In the genomic region with DNA sequence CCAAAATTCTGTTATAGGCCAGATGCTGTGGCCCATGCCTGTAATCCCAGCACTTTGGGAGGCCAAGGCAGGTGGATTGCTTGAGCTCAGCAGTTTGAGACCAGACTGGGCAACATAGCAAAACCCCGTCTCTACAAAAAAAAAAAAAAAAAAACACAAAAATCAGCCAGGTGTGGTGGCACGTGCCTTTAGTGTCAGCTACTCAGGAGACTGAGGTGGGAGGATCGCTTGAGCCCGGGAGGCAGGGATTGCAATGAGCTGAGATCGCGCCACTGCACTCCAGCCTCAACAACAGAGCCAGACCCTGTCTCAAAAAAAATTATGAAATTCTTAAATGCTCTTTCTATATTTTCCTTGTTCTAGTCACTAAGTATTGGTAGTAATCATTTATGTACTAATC, we compare ENCODE assay signal across 19 cellular contexts. TPM values are rescaled to one million over a fixed set of nuclear protein-coding genes. Genes with fewer than 3 reads are reported as not detected.
DNase-seq lines count a peak whose midpoint lies in the region; ATAC-seq, FAIRE-seq and TF ChIP-seq lines count a peak whose summit lies in the region.
"Had no signal": no experiment of that assay in that cellular context is flagged by ENCODE, and none has a peak within 500 bp of the region (broad histone marks: within the 10 kb centered on the region; RNA-seq: fewer than 3 reads in every experiment).

No MANE protein-coding gene starts in this region.

- no peak for ATAC-seq in natural killer cell treated with Interleukin-12 subunit alpha and Interleukin-12 subunit beta and Interleukin-15 and Interleukin-18, amount 100 ng/mL, for 72 hours
- ATAC-seq in natural killer cell (no peak), T-helper 17 cell (no peak), left lobe of liver (no peak), HG02610 (IDR thresholded peaks at IDR 0.05; ENCODE audit: unreplicated experiment) (no peak)
- ATAC-seq: A549; CD8-positive, alpha-beta T cell; HepG2 had no signal

- no peaks in the 10 kb centered on the region for H3K9me3 Mint-ChIP-seq in natural killer cell treated with Interleukin-12 subunit alpha and Interleukin-12 subunit beta and Interleukin-15 and Interleukin-18, amount 100 ng/mL, for 72 hours
- H3K9me3 Mint-ChIP-seq in natural killer cell (no peaks in the 10 kb centered on the region), type B pancreatic cell (no peaks in the 10 kb centered on the region)
- H3K9me3 Mint-ChIP-seq: CD8-positive, alpha-beta T cell had no signal

- H3K4me3 Mint-ChIP-seq in natural killer cell treated with Interleukin-12 subunit alpha and Interleukin-12 subunit beta and Interleukin-15 and Interleukin-18, amount 100 ng/mL, for 72 hours: no peak overlapping the region
- H3K4me3 Mint-ChIP-seq in natural killer cell: no peak overlapping the region
- no peak overlapping the region for H3K4me3 Mint-ChIP-seq in T-helper 17 cell
- H3K4me3 Mint-ChIP-seq in type B pancreatic cell: no peak overlapping the region
- H3K4me3 Mint-ChIP-seq: CD8-positive, alpha-beta T cell had no signal

- H3K36me3 Mint-ChIP-seq in natural killer cell treated with Interleukin-12 subunit alpha and Interleukin-12 subunit beta and Interleukin-15 and Interleukin-18, amount 100 ng/mL, for 72 hours: peaks cover 34% of the 10 kb centered on the region
- peaks cover 15% of the 10 kb centered on the region for H3K36me3 Mint-ChIP-seq in natural killer cell
- peaks cover 10% of the 10 kb centered on the region for H3K36me3 Mint-ChIP-seq in T-helper 17 cell (ENCODE audit: low read depth)
- no peaks in the 10 kb centered on the region for H3K36me3 Mint-ChIP-seq in type B pancreatic cell

- H3K27me3 ChIP-seq in vagina: no peaks in the 10 kb centered on the region
- H3K27me3 ChIP-seq: BE2C had no signal

- H3K27me3 Mint-ChIP-seq in natural killer cell treated with Interleukin-12 subunit alpha and Interleukin-12 subunit beta and Interleukin-15 and Interleukin-18, amount 100 ng/mL, for 72 hours: no peaks in the 10 kb centered on the region
- H3K27me3 Mint-ChIP-seq in natural killer cell (ENCODE audit: low read depth in 2 of 2): no peaks in the 10 kb centered on the region
- no peaks in the 10 kb centered on the region for H3K27me3 Mint-ChIP-seq in T-helper 17 cell
- no peaks in the 10 kb centered on the region for H3K27me3 Mint-ChIP-seq in type B pancreatic cell

- FAIRE-seq in GM12891 (lab: Jason Lieb, UNC): no peak
- FAIRE-seq: A549, H1, HepG2, HTR-8/SVneo had no signal

- TF ChIP-seq CTCF in natural killer cell (IDR thresholded peaks at IDR 0.05) (no peak), type B pancreatic cell (conservative IDR thresholded peaks at IDR 0.05) (no peak), vagina (IDR thresholded peaks at IDR 0.05) (no peak)

- intact Hi-C loops in natural killer cell (cut with micrococcal nuclease): no loop called here
- intact Hi-C loops in vagina (cut with DNase I): no loop called here

- H3K4me1 ChIP-seq in vagina: peaks cover 11% of the 10 kb centered on the region
- H3K4me1 ChIP-seq: A549, BE2C, Caco-2, HAP-1 had no signal

- DNase-seq in natural killer cell treated with Interleukin-12 subunit alpha and Interleukin-12 subunit beta and Interleukin-15 and Interleukin-18, amount 100 ng/mL, for 72 hours (ENCODE audit: low spot score): no peak
- DNase-seq in natural killer cell (no peak), T-helper 17 cell (no peak), left lobe of liver (ENCODE audit: low spot score) (peak; percentile 6), type B pancreatic cell (ENCODE audit: extremely low spot score, unreplicated experiment) (peak; percentile 8), GM12891 (ENCODE audit: insufficient read length, low spot score) (no peak), vagina (ENCODE audit: extremely low spot score in 2 of 2) (no peak)
- DNase-seq: BE2C, Caco-2, DND-41, GDM1 had no signal

- H3K27ac Mint-ChIP-seq in natural killer cell treated with Interleukin-12 subunit alpha and Interleukin-12 subunit beta and Interleukin-15 and Interleukin-18, amount 100 ng/mL, for 72 hours: peak overlapping the region; percentile 5 to 8
- H3K27ac Mint-ChIP-seq in natural killer cell (peak overlapping the region in 1 of 2 donors; percentile 30), T-helper 17 cell (peak overlapping the region; percentile 43), type B pancreatic cell (no peak overlapping the region)

- no peaks in the 10 kb centered on the region for H3K36me3 ChIP-seq in vagina
- H3K36me3 ChIP-seq: BE2C, HAP-1 had no signal

- no peak overlapping the region for H3K27ac ChIP-seq in vagina
- H3K27ac ChIP-seq: A549, C4-2B had no signal

- H3K4me3 ChIP-seq in vagina: no peak overlapping the region
- H3K4me3 ChIP-seq: A549, HAP-1 had no signal

- no peak for TF ChIP-seq POLR2A in GM12891 (IDR thresholded peaks at IDR 0.05; ENCODE audit: low read depth, low read length)
- TF ChIP-seq POLR2A in vagina (IDR thresholded peaks at IDR 0.05): no peak

- peaks cover 35 to 37% of the 10 kb centered on the region in 2 donors for H3K4me1 Mint-ChIP-seq in natural killer cell treated with Interleukin-12 subunit alpha and Interleukin-12 subunit beta and Interleukin-15 and Interleukin-18, amount 100 ng/mL, for 72 hours (ENCODE audit: low read depth in 2 of 2)
- H3K4me1 Mint-ChIP-seq in natural killer cell (peaks cover 29 to 31% of the 10 kb centered on the region in 2 donors), T-helper 17 cell (peaks cover 15% of the 10 kb centered on the region), type B pancreatic cell (ENCODE audit: unreplicated experiment) (peaks cover 9% of the 10 kb centered on the region)

- no peaks in the 10 kb centered on the region for H3K9me3 ChIP-seq in T-helper 17 cell (ENCODE audit: control insufficient read depth, low read length, poor library complexity, severe bottlenecking)
- no peaks in the 10 kb centered on the region for H3K9me3 ChIP-seq in vagina
- H3K9me3 ChIP-seq: A549, BE2C, Caco-2, HAP-1 had no signal

TF ChIP-seq in GM12891, 5 proteins besides CTCF, POLR2A, EP300 and RAD21:
- TF ChIP-seq POU2F2 (IDR thresholded peaks at IDR 0.05; ENCODE audit: low read depth, low read length): no peak
- TF ChIP-seq TAF1 (IDR thresholded peaks at IDR 0.05; ENCODE audit: low read depth, low read length): no peak
- no peak for TF ChIP-seq SPI1 (IDR thresholded peaks at IDR 0.05; ENCODE audit: low read depth, low read length)
- no peak for TF ChIP-seq PAX5 (IDR thresholded peaks at IDR 0.05; ENCODE audit: insufficient read depth, low read length, severe bottlenecking)
- no peak for TF ChIP-seq POLR2AphosphoS5 (IDR thresholded peaks at IDR 0.05; ENCODE audit: low read depth, low read length)

RNA-seq across cellular contexts. Expression of gene SYTL3, which starts 30.6 kb away (rescaled TPM):
- total RNA-seq in natural killer cell treated with Interleukin-12 subunit alpha and Interleukin-12 subunit beta and Interleukin-15 and Interleukin-18, amount 100 ng/mL, for 72 hours: 100 to 1,000 TPM; 199 to 246 TPM
- total RNA-seq in natural killer cell (100 to 1,000 TPM in 1 of 3 donors, 10 to 100 TPM in 2; 84.1 to 143 (median 89.0) TPM), T-helper 17 cell (10 to 100 TPM; 28.9 to 36.1 TPM), left lobe of liver (0.43 TPM), type B pancreatic cell (ENCODE audit: low replicate concordance) (2.2 and 2.8 TPM in 2 replicates), vagina (10.8 TPM)
- 2.1 TPM for polyA plus RNA-seq in GM12891 (2012; ENCODE audit: low read depth, missing spikeins)

RNA-seq across cellular contexts. Expression of gene DYNLT1, which starts 35.9 kb away (rescaled TPM):
- 100 to 1,000 TPM; 117 to 157 TPM for total RNA-seq in natural killer cell treated with Interleukin-12 subunit alpha and Interleukin-12 subunit beta and Interleukin-15 and Interleukin-18, amount 100 ng/mL, for 72 hours
- total RNA-seq in natural killer cell: 100 to 1,000 TPM in 1 of 3 donors, 10 to 100 TPM in 2; 85.7 to 106 (median 86.8) TPM
- total RNA-seq in T-helper 17 cell: 100 to 1,000 TPM in 1 of 2 donors, 10 to 100 TPM in 1; 87.2 to 107 TPM
- 29.9 TPM for total RNA-seq in left lobe of liver
- 138 and 149 TPM in 2 replicates for total RNA-seq in type B pancreatic cell (ENCODE audit: low replicate concordance)
- 45.0 TPM for polyA plus RNA-seq in GM12891 (2012; ENCODE audit: low read depth, missing spikeins)
- total RNA-seq in vagina: 65.8 TPM

Comparison
In these comparisons a context has a peak if more than half of its experiments do, and no peak if none do; other contexts are left out.
1. DNase-seq: peak in left lobe of liver (single experiment) and type B pancreatic cell (single experiment); none in natural killer cell treated with Interleukin-12 subunit alpha and Interleukin-12 subunit beta and Interleukin-15 and Interleukin-18, amount 100 ng/mL, for 72 hours (single experiment), natural killer cell (single experiment), T-helper 17 cell (0 of 3), GM12891 (single experiment) and vagina (0 of 2).